ENCODE assay signal across 1 cellular context in the genomic region with DNA sequence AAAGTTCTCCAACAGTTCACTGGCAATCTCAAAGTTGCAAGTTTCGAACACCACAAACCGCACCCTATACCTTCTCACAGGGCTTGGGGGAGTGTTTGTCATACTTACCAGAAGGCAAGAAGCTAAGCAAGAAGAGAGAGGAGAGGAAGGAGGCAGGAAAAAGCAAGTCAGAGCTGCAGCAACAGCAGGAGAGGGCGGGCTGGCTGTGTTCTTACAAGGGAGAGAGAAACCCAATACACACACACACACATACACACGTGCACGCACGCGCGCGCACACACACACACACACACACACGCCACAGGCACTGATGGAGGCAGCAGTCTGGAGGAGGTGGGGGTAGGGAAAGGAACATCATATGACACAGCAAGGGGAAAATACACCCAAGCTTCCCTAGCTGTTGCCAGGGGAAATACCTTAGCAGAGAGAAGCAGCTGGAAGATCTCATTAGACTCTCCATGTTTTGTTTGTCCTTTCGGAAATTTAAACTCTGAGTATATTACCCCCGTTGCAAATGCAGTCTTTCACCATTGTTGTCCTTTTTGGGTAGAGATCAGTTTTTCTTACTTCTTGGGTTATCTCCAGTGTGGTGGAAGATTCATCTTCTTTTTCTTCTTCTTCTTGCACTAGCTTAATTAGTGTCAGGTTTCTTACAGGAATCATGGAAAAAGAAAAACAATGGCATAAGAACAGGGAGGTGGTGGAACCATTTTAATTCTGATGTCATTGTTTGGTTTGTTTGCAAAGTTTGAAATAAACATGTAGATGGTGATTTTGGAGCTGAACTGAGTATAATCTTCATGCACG.
TF ChIP-seq lines count a peak whose summit lies in the region.

A gene (minus strand): TSS at position 186 of the 807 bp plus-strand sequence. CDS start 3,099 bp downstream, outside the sequence.

TF ChIP-seq in SK-N-SH, 30 proteins besides CTCF, POLR2A, EP300 and RAD21 (continued from another document):
- TF ChIP-seq, protein P1, sequence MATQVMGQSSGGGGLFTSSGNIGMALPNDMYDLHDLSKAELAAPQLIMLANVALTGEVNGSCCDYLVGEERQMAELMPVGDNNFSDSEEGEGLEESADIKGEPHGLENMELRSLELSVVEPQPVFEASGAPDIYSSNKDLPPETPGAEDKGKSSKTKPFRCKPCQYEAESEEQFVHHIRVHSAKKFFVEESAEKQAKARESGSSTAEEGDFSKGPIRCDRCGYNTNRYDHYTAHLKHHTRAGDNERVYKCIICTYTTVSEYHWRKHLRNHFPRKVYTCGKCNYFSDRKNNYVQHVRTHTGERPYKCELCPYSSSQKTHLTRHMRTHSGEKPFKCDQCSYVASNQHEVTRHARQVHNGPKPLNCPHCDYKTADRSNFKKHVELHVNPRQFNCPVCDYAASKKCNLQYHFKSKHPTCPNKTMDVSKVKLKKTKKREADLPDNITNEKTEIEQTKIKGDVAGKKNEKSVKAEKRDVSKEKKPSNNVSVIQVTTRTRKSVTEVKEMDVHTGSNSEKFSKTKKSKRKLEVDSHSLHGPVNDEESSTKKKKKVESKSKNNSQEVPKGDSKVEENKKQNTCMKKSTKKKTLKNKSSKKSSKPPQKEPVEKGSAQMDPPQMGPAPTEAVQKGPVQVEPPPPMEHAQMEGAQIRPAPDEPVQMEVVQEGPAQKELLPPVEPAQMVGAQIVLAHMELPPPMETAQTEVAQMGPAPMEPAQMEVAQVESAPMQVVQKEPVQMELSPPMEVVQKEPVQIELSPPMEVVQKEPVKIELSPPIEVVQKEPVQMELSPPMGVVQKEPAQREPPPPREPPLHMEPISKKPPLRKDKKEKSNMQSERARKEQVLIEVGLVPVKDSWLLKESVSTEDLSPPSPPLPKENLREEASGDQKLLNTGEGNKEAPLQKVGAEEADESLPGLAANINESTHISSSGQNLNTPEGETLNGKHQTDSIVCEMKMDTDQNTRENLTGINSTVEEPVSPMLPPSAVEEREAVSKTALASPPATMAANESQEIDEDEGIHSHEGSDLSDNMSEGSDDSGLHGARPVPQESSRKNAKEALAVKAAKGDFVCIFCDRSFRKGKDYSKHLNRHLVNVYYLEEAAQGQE (IDR thresholded peaks at IDR 0.05; ENCODE audit: low read depth, low read length), result no peak
- TF ChIP-seq FOXM1 (IDR thresholded peaks at IDR 0.05; ENCODE audit: low read depth), result no peak
